Comparison of ENCODE assay signal across 1 cellular context in the genomic region with DNA sequence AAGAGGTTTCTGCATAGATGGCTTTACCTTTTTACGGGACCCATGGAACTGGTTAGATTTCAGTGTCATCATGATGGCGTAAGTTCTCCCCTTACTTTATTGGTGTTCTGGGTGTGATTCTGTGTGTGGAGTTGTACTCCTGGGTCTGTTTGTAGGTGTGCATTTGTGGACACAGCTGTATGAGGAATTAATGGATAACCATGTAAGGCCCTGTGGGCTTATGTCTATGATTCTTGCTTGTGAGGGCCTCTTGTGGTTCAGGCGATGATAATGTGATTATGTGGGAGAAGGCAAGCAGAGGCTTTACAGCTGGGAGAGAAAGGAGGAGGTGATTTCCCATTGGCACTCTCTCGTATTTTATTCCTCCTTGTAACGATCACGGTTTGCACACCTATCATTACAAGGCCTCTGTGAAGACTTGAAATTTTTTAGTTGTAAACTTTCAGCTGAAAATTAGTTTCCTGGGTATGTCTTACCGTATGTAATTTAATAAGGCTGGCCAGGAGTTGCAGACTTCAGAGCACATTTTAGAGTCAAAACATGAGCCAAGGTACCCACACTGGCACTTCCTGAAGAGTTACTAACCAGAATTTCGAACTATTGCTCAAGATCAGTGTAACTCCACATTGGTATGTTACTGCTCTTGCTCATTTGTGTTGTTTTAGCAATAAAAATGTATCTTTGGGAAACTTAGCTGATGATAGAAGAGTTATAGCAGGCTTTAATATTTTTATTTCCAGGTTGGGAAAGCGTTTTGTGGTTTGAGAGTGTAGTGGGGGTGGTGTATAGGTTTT.
TF ChIP-seq lines count a peak whose summit lies in the region.

No MANE protein-coding gene starts in this region.

TF ChIP-seq in SK-N-SH, 30 proteins besides CTCF, POLR2A, EP300 and RAD21 (continued from another document):
- TF ChIP-seq USF1 (IDR thresholded peaks at IDR 0.05; ENCODE audit: borderline replicate concordance, low read depth) (no peak), TCF12 (IDR thresholded peaks at IDR 0.05) (no peak), JUND (IDR thresholded peaks at IDR 0.05) (no peak), EZH2phosphoT487 (IDR thresholded peaks at IDR 0.05; ENCODE audit: borderline replicate concordance, low read depth) (no peak)
